8 cellular contexts compared by ENCODE assay signal in genomic region chr6:157323114-157323923, GRCh38. TPM values are rescaled to one million over a fixed set of nuclear protein-coding genes. Genes with fewer than 3 reads are reported as not detected.
DNase-seq lines count a peak whose midpoint lies in the region; ATAC-seq and TF ChIP-seq lines count a peak whose summit lies in the region.

TSS of gene TMEM242 (minus strand) at chr6:157323519. CDS start at chr6:157323499, 20 bp downstream.

- 0% methylated on average over 40 to 50 of the region's 50 CpGs for WGBS in spleen, 5 donors

- peak within 1 kb of the TSS; percentile 67 to 94 (median 92) for H3K27ac ChIP-seq in spleen

- intact Hi-C loops in spleen (cut with DNase I; ENCODE audit: low total_unique reads) = loop anchor here (10.0 kb wide), 1 partner anchor 61 kb away; the partner anchor contains the start of gene ZDHHC14

- H3K36me3 Mint-ChIP-seq in brain = peaks cover 9% of the 10 kb centered on the region

- peak within 1 kb of the TSS; percentile 72 to 96 (median 80) for H3K4me3 ChIP-seq in spleen

- peaks cover 0 to 24% (median 11%) of the 10 kb centered on the region in 6 donors for H3K36me3 ChIP-seq in spleen

- DNase-seq in iPS-NIHi11 (ENCODE audit: low spot score) (peak; percentile 89), spleen (peak; percentile 96), midbrain (lab: John Stamatoyannopoulos, UW) (no peak)
- no peak for DNase-seq in stimulated activated naive CD4-positive, alpha-beta T cell treated with Interleukin-2 at 50 U/mL for 16 hours (lab: John Stamatoyannopoulos, UW)

- peak; percentile 63 to 71 for TF ChIP-seq CTCF in brain (conservative IDR thresholded peaks at IDR 0.05)
- TF ChIP-seq CTCF in spleen (IDR thresholded peaks at IDR 0.05 in 8 of 11, conservative IDR thresholded peaks at IDR 0.05 in 3 of 11) = peak in 10 of 11 experiments; percentile 16 to 60 (median 34)

- peaks cover 12% of the 10 kb centered on the region for H3K27me3 Mint-ChIP-seq in brain

- peaks cover 46% of the 10 kb centered on the region for H3K4me1 Mint-ChIP-seq in brain

- H3K9me3 Mint-ChIP-seq in brain = no peaks in the 10 kb centered on the region

- peak; percentile 69 for ATAC-seq in GM18519 (IDR thresholded peaks at IDR 0.05; ENCODE audit: low FRiP score, unreplicated experiment)
- peak; percentile 85 for ATAC-seq in HG03025 (IDR thresholded peaks at IDR 0.05; ENCODE audit: low FRiP score, unreplicated experiment)
- ATAC-seq in SK-N-SH treated with all-trans-retinoic acid at 6 μM for 48 hours = peak; percentile 92

- H3K9me3 ChIP-seq in spleen = no peaks in the 10 kb centered on the region

- H3K4me1 ChIP-seq in spleen = peaks cover 12 to 42% (median 24%) of the 10 kb centered on the region in 6 donors

- peak in 2 of 3 donors; percentile 50 to 61 for TF ChIP-seq POLR2A in spleen (IDR thresholded peaks at IDR 0.05)

- H3K27me3 ChIP-seq in spleen (replicated peaks in 1 of 7) = peaks cover 0 to 7% (median 0%) of the 10 kb centered on the region in 7 donors

- peak within 1 kb of the TSS; percentile 91 to 99 (median 96) for H3K4me3 Mint-ChIP-seq in brain

- H3K27ac Mint-ChIP-seq in brain = peak within 1 kb of the TSS; percentile 97 to 99 (median 99)

TF ChIP-seq in SK-N-SH treated with all-trans-retinoic acid at 6 μM for 48 hours, 23 proteins besides CTCF, POLR2A, EP300 and RAD21:
- no peak for TF ChIP-seq POU6F1 (CRISPR knock-in tag; IDR thresholded peaks at IDR 0.05; ENCODE audit: borderline replicate concordance, low read depth)
- TF ChIP-seq PPARA (CRISPR knock-in tag; IDR thresholded peaks at IDR 0.05; ENCODE audit: borderline replicate concordance) = 0 out of 2 replicates have a peak, but pooled peaks have one; percentile 58
- no peak for TF ChIP-seq CSRNP3 (CRISPR knock-in tag; IDR thresholded peaks at IDR 0.05)
- 0 out of 2 replicates have a peak, but pooled peaks have one; percentile 45 for TF ChIP-seq ARNTL (CRISPR knock-in tag; IDR thresholded peaks at IDR 0.05; ENCODE audit: borderline replicate concordance, low read depth)
- TF ChIP-seq RARB (CRISPR knock-in tag; IDR thresholded peaks at IDR 0.05) = no peak
- TF ChIP-seq CSDC2 (CRISPR knock-in tag; IDR thresholded peaks at IDR 0.05) = no peak
- TF ChIP-seq TCF4 (CRISPR knock-in tag; IDR thresholded peaks at IDR 0.05; ENCODE audit: borderline replicate concordance) = no peak
- TF ChIP-seq ZNF8 (CRISPR knock-in tag; IDR thresholded peaks at IDR 0.05) = peak; percentile 52; the same call in 1 of the 2 replicates
- peak; percentile 65; the same call in 1 of the 2 replicates for TF ChIP-seq ZFP3 (CRISPR knock-in tag; IDR thresholded peaks at IDR 0.05)
- 0 out of 2 replicates have a peak, but pooled peaks have one; percentile 52 for TF ChIP-seq GLIS3 (CRISPR knock-in tag; IDR thresholded peaks at IDR 0.05)
- TF ChIP-seq ZNF565 (CRISPR knock-in tag; conservative IDR thresholded peaks at IDR 0.05; ENCODE audit: low read depth) = no peak
- peak; percentile 24; the same call in 1 of the 2 replicates for TF ChIP-seq ISL1 (CRISPR knock-in tag; IDR thresholded peaks at IDR 0.05)
- TF ChIP-seq TOX (CRISPR knock-in tag; IDR thresholded peaks at IDR 0.05; ENCODE audit: borderline replicate concordance) = no peak
- TF ChIP-seq SNAI2 (CRISPR knock-in tag; IDR thresholded peaks at IDR 0.05) = no peak
- TF ChIP-seq ZFP30 (CRISPR knock-in tag; IDR thresholded peaks at IDR 0.05) = no peak
- TF ChIP-seq OSR1 (CRISPR knock-in tag; IDR thresholded peaks at IDR 0.05) = no peak
- TF ChIP-seq TSHZ2 (CRISPR knock-in tag; IDR thresholded peaks at IDR 0.05) = 0 out of 2 replicates have a peak, but pooled peaks have one; percentile 25
- no peak for TF ChIP-seq PATZ1 (CRISPR knock-in tag; IDR thresholded peaks at IDR 0.05; ENCODE audit: borderline replicate concordance)
- no peak for TF ChIP-seq ZC3H10 (CRISPR knock-in tag; IDR thresholded peaks at IDR 0.05)
- TF ChIP-seq ZNF70 (CRISPR knock-in tag; IDR thresholded peaks at IDR 0.05) = peak; percentile 41

RNA-seq across cellular contexts. Expression of gene TMEM242, which starts in this region (rescaled TPM):
- 6.4 TPM for polyA plus RNA-seq in brain (ENCODE audit: insufficient read depth, low read depth, low replicate concordance)
- 10 to 100 TPM in 3 of 7 donors, 1 to 10 TPM in 4; 5.6 to 16.0 (median 9.2) TPM for total RNA-seq in spleen
- polyA plus RNA-seq in spleen = 1 to 10 TPM; 3.7 to 6.7 (median 5.8) TPM

Comparison
In these comparisons a context has a peak if more than half of its experiments do, and no peak if none do; other contexts are left out.
1. DNase-seq: peak in iPS-NIHi11 (single experiment) and spleen (single experiment); none in midbrain (single experiment) and stimulated activated naive CD4-positive, alpha-beta T cell treated with Interleukin-2 at 50 U/mL for 16 hours (single experiment).
2. Peak in every context shown above with its lines, with median percentiles within 50 percentile points of each other: ATAC-seq.